24 cellular contexts compared by ENCODE assay signal in genomic region chr2:43216629-43217028, GRCh38. TPM values are rescaled to one million over a fixed set of nuclear protein-coding genes. Genes with fewer than 3 reads are reported as not detected.
DNase-seq lines count a peak whose midpoint lies in the region; ATAC-seq and TF ChIP-seq lines count a peak whose summit lies in the region.
"Had no signal": no experiment of that assay in that cellular context is flagged by ENCODE, and none has a peak within 500 bp of the region (broad histone marks: within the 10 kb centered on the region; RNA-seq: fewer than 3 reads in every experiment).

No MANE protein-coding gene starts in this region.

- ATAC-seq in left ventricle myocardium superior: no peak
- no peak for ATAC-seq in GM18861 (IDR thresholded peaks at IDR 0.05; ENCODE audit: unreplicated experiment)
- no peak for ATAC-seq in GM21786 (IDR thresholded peaks at IDR 0.05; ENCODE audit: unreplicated experiment)
- ATAC-seq: esophagus mucosa; left colon; stimulated activated naive CD8-positive, alpha-beta T cell treated with anti-CD3 and anti-CD28 coated beads, Interleukin-15, Interleukin-2, amounts not matched to agents 100 U/mL and 50 U/mL, for 24 hours had no signal

- no peaks in the 10 kb centered on the region for H3K27me3 ChIP-seq in right atrium auricular region
- H3K27me3 ChIP-seq: Peyer's patch, testis had no signal

- no peaks in the 10 kb centered on the region for H3K27me3 Mint-ChIP-seq in neural crest cell (ENCODE audit: low read depth)

- peaks cover 51% of the 10 kb centered on the region for H3K4me1 Mint-ChIP-seq in neural crest cell

- H3K4me1 ChIP-seq in right atrium auricular region: peaks cover 0 to 48% of the 10 kb centered on the region in 2 donors

- H3K27ac ChIP-seq in right atrium auricular region (peak overlapping the region; percentile 55 to 100), coronary artery (peak overlapping the region; percentile 53 to 61)

- intact Hi-C loops in left ventricle myocardium superior (cut with micrococcal nuclease): no loop called here

- H3K9me3 ChIP-seq in right atrium auricular region: no peaks in the 10 kb centered on the region
- H3K9me3 ChIP-seq: Peyer's patch, testis had no signal

- H3K36me3 Mint-ChIP-seq in neural crest cell (ENCODE audit: low read depth): no peaks in the 10 kb centered on the region

- no peak overlapping the region for H3K4me3 ChIP-seq in right atrium auricular region
- H3K4me3 ChIP-seq in coronary artery: no peak overlapping the region
- H3K4me3 ChIP-seq: Peyer's patch, testis had no signal

- no peaks in the 10 kb centered on the region for H3K36me3 ChIP-seq in right atrium auricular region
- H3K36me3 ChIP-seq: Peyer's patch had no signal

- H3K4me3 Mint-ChIP-seq in neural crest cell: peak overlapping the region; percentile 9
- H3K4me3 Mint-ChIP-seq: activated naive CD4-positive, alpha-beta T cell treated with anti-CD3 and anti-CD28 coated beads for 36 hours had no signal

- H3K9me3 Mint-ChIP-seq in neural crest cell: no peaks in the 10 kb centered on the region
- H3K9me3 Mint-ChIP-seq: activated naive CD4-positive, alpha-beta T cell treated with anti-CD3 and anti-CD28 coated beads for 36 hours had no signal

- no peak for TF ChIP-seq CTCF in right atrium auricular region (IDR thresholded peaks at IDR 0.05)
- no peak for TF ChIP-seq CTCF in coronary artery (IDR thresholded peaks at IDR 0.05)
- TF ChIP-seq CTCF in neural crest cell (conservative IDR thresholded peaks at IDR 0.05): no peak

- no peak overlapping the region for H3K27ac Mint-ChIP-seq in neural crest cell (ENCODE audit: unreplicated experiment)

- DNase-seq in right atrium auricular region (ENCODE audit: low spot score) (no peak), left ventricle myocardium superior (no peak), coronary artery (ENCODE audit: low spot score) (no peak), neural crest cell (ENCODE audit: low read depth, low spot score) (no peak)
- DNase-seq in activated CD8-positive, alpha-beta memory T cell treated with anti-CD3 and anti-CD28 coated beads, Interleukin-2, amount 50 U/mL, for 48 hours: no peak
- DNase-seq: activated CD4-positive, alpha-beta T cell treated with anti-CD3 and anti-CD28 coated beads for 1 hour; activated naive CD4-positive, alpha-beta T cell treated with anti-CD3 and anti-CD28 coated beads for 36 hours; activated T-cell treated with anti-CD3 and anti-CD28 coated beads, Interleukin-2, amount 50 U/mL, for 48 hours; amniotic stem cell; C1 segment of cervical spinal cord; foreskin fibroblast; left colon; mesenchymal stem cell; NCI-H1417 treated with DMSO at 0.1 percent for 48 hours; NCI-H2081 treated with DMSO at 0.1 percent for 48 hours; NCI-H345; NCI-H748 treated with DMSO at 0.1 percent for 48 hours; nucleus accumbens; Peyer's patch; stimulated activated naive CD8-positive, alpha-beta T cell treated with anti-CD3 and anti-CD28 coated beads, Interleukin-15, Interleukin-2, amounts not matched to agents 100 U/mL and 50 U/mL, for 24 hours; testis had no signal

RNA-seq across cellular contexts. Expression of gene ZFP36L2, which starts 9.8 kb away (rescaled TPM):
- total RNA-seq in right atrium auricular region (10 to 100 TPM; 43.2 to 47.3 TPM), left ventricle myocardium superior (55.0 TPM), neural crest cell (39.8 and 39.9 TPM in 2 replicates)
